ENCODE assay signal across 1 cellular context in genomic region chr1:109272831-109273547, GRCh38.
TF ChIP-seq lines count a peak whose summit lies in the region.

No MANE protein-coding gene starts in this region.

TF ChIP-seq in WTC11, 78 proteins besides CTCF, POLR2A, EP300 and RAD21 (continued from another document):
- TF ChIP-seq AR (CRISPR knock-in tag; IDR thresholded peaks at IDR 0.05): no peak
